ENCODE assay signal across 15 cellular contexts in the genomic region with DNA sequence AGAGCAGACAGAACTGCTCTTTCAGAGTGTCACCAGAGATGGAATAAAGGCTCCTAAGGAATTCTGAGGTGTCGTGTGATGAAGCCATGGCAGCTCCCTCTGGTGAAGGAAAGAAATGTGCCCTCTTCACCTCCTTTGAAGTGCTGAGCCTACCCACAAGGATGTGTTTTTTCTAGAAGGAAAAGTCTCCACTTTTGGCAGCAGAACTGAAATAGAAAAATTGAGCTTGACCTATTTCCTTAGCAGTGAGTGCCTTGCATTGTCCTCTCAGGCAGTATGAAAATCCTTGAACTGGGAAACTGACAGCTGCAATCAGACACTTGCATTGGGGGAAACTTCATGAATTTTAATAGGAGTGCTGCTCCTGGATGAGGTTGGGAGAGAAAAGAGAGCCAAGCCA.
A peak's percentile ranks its signal among the peaks of the same experiment; 100 is the strongest.
DNase-seq lines count a peak whose midpoint lies in the region; ATAC-seq and TF ChIP-seq lines count a peak whose summit lies in the region.
"Had no signal": no experiment of that assay in that cellular context is flagged by ENCODE, and none has a peak within 500 bp of the region (broad histone marks: within the 10 kb centered on the region; RNA-seq: fewer than 3 reads in every experiment).

No MANE protein-coding gene starts in this region.

- TF ChIP-seq CTCF in cardiac muscle cell (IDR thresholded peaks at IDR 0.05; ENCODE audit: low read depth, low read length) (no peak), mesothelial cell of epicardium (IDR thresholded peaks at IDR 0.05; ENCODE audit: unreplicated experiment) (no peak), upper lobe of right lung (IDR thresholded peaks at IDR 0.05) (no peak), mucosa of descending colon (IDR thresholded peaks at IDR 0.05) (no peak)

- peaks cover 5% of the 10 kb centered on the region for H3K36me3 Mint-ChIP-seq in mesothelial cell of epicardium
- H3K36me3 Mint-ChIP-seq: T-cell had no signal

- H3K27me3 ChIP-seq in cardiac muscle cell (no peaks in the 10 kb centered on the region), upper lobe of right lung (no peaks in the 10 kb centered on the region)

- no peaks in the 10 kb centered on the region for H3K9me3 ChIP-seq in cardiac muscle cell (ENCODE audit: low read depth)
- H3K9me3 ChIP-seq in upper lobe of right lung: no peaks in the 10 kb centered on the region
- H3K9me3 ChIP-seq in mucosa of descending colon: no peaks in the 10 kb centered on the region

- H3K27ac Mint-ChIP-seq in mesothelial cell of epicardium: peak overlapping the region; percentile 74
- H3K27ac Mint-ChIP-seq: activated CD4-positive, alpha-beta T cell treated with anti-CD3 and anti-CD28 coated beads for 36 hours; T-cell had no signal

- DNase-seq in cardiac muscle cell (ENCODE audit: low read depth in 1 of 2, low spot score in 1 of 2) (peak in 1 of 2 donors; percentile 10), cardiac septum (ENCODE audit: low spot score) (no peak), dermis blood vessel endothelial cell (peak; percentile 74), mesothelial cell of epicardium (ENCODE audit: low spot score in 2 of 2, unreplicated experiment in 2 of 2) (no peak), upper lobe of right lung (no peak), DMS153 treated with DMSO at 0.1 percent for 48 hours (lab: John Stamatoyannopoulos, UW; ENCODE audit: unreplicated experiment) (no peak), NAMALWA (ENCODE audit: low spot score) (no peak), mucosa of descending colon (no peak)
- DNase-seq: activated CD4-positive, alpha-beta T cell treated with anti-CD3 and anti-CD28 coated beads for 36 hours; amniotic stem cell; Karpas-422; NCI-H2029; OCI-M1; T-cell had no signal

- H3K36me3 ChIP-seq in cardiac muscle cell: no peaks in the 10 kb centered on the region
- no peaks in the 10 kb centered on the region for H3K36me3 ChIP-seq in upper lobe of right lung
- no peaks in the 10 kb centered on the region for H3K36me3 ChIP-seq in mucosa of descending colon (ENCODE audit: low read depth)

- H3K4me3 Mint-ChIP-seq in mesothelial cell of epicardium: no peak overlapping the region
- H3K4me3 Mint-ChIP-seq: activated CD4-positive, alpha-beta T cell treated with anti-CD3 and anti-CD28 coated beads for 36 hours; T-cell had no signal

- intact Hi-C loops in cardiac septum (cut with DNase I): loop anchor here (5.0 kb wide), 1 partner anchor 96 kb away; a partner anchor contains a TSS
- intact Hi-C loops in upper lobe of right lung (cut with DNase I): no loop called here
- intact Hi-C loops in mucosa of descending colon (cut with DNase I, micrococcal nuclease): no loop called here

- peaks cover 61% of the 10 kb centered on the region for H3K4me1 Mint-ChIP-seq in mesothelial cell of epicardium
- H3K4me1 Mint-ChIP-seq: activated CD4-positive, alpha-beta T cell treated with anti-CD3 and anti-CD28 coated beads for 36 hours; T-cell had no signal

- ATAC-seq in upper lobe of right lung (no peak), mucosa of descending colon (no peak)
- ATAC-seq: activated CD4-positive, alpha-beta T cell treated with anti-CD3 and anti-CD28 coated beads for 36 hours; GM12878; T-cell had no signal

- H3K27ac ChIP-seq in cardiac muscle cell (peak overlapping the region; percentile 8), upper lobe of right lung (peak overlapping the region; percentile 49)

- no peaks in the 10 kb centered on the region for H3K27me3 Mint-ChIP-seq in mesothelial cell of epicardium (ENCODE audit: low read depth)

- H3K4me1 ChIP-seq in cardiac muscle cell (ENCODE audit: low read depth): peaks cover 14% of the 10 kb centered on the region
- H3K4me1 ChIP-seq in upper lobe of right lung: peaks cover 13% of the 10 kb centered on the region
- H3K4me1 ChIP-seq in mucosa of descending colon (ENCODE audit: low read depth): no peaks in the 10 kb centered on the region

- H3K4me3 ChIP-seq in cardiac muscle cell (no peak overlapping the region), upper lobe of right lung (no peak overlapping the region), mucosa of descending colon (no peak overlapping the region)
- H3K4me3 ChIP-seq: GM12878 had no signal

- H3K9me3 Mint-ChIP-seq in mesothelial cell of epicardium: no peaks in the 10 kb centered on the region
- H3K9me3 Mint-ChIP-seq: T-cell had no signal
